23 cellular contexts compared by ENCODE assay signal in the genomic region with DNA sequence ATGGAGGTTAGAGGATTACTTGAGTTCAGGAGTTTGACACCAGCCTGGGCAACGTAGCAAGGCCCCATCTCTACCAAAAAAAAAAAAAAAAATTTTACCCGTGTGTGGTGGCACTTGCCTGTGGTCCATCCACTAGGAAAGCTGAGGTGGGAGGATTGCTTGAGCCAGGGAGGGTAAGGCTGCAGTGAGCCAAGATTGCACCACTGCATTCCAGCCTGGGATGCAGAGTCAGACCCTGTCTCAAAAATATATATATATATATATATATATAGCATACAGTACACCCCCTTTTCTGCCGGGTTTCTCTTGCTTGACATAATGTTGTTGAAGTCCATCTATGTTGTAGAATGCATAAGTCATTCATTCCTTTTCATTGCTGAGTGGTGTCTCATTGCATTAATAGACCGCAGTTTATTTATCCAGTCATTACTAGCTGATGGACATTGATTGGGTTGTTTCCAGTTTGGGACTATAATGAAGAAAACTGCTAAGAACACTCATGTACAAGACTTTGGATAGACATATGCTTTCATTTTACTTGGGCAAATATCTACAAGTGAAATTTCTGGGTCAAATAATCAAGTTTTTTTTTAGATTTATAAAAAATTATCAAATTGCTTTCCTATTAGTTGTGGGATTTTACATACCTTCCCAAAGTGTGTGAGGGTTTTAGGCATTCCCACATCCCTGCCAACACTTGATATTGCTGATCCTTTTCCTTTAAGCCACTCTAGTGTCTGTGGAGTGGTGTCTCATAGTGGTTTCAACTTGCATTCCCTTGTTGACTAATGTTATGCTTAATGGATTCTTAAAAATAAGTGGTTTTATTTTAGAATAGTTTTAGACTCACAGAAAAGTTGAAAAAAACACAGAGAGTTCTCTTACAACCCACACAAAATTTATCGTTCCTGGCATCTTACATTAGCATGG. TPM values are rescaled to one million over a fixed set of nuclear protein-coding genes. Genes with fewer than 3 reads are reported as not detected.
DNase-seq lines count a peak whose midpoint lies in the region; ATAC-seq and TF ChIP-seq lines count a peak whose summit lies in the region.
"Had no signal": no experiment of that assay in that cellular context is flagged by ENCODE, and none has a peak within 500 bp of the region (broad histone marks: within the 10 kb centered on the region; RNA-seq: fewer than 3 reads in every experiment).

No MANE protein-coding gene starts in this region.

- 88 to 91% methylated on average over 5 of the region's 5 CpGs for WGBS in heart right ventricle, 2 donors

- DNase-seq in NCI-H82 (lab: John Stamatoyannopoulos, UW) = peak; percentile 48
- DNase-seq in NCI-H82 treated with DMSO at 0.1 percent for 48 hours (lab: John Stamatoyannopoulos, UW; ENCODE audit: unreplicated experiment) = no peak
- DNase-seq in HT1080 (ENCODE audit: low read depth) = peak; percentile 44
- DNase-seq in kidney tubule cell (ENCODE audit: low spot score) = peak; percentile 23
- no peak for DNase-seq in NK-92 (lab: John Stamatoyannopoulos, UW; ENCODE audit: unreplicated experiment)
- DNase-seq in heart right ventricle = no peak
- DNase-seq: gastrocnemius medialis; GF-D8; GOT3; left ventricle myocardium superior; NCI-H1694 treated with DMSO at 0.1 percent for 48 hours; spleen; stimulated activated CD8-positive, alpha-beta memory T cell treated with anti-CD3 and anti-CD28 coated beads, Interleukin-4, amount 100 ng/mL, for 48 hours; WERI-Rb-1 had no signal

- peaks cover 0 to 11% (median 0%) of the 10 kb centered on the region in 11 donors for H3K9me3 ChIP-seq in heart right ventricle
- H3K9me3 ChIP-seq: gastrocnemius medialis, SJCRH30 had no signal

- peaks cover 0 to 4% (median 0%) of the 10 kb centered on the region in 9 donors for H3K4me1 ChIP-seq in heart right ventricle
- H3K4me1 ChIP-seq: BLaER1, breast epithelium, gastrocnemius medialis, SJCRH30, spleen had no signal

- intact Hi-C loops in heart right ventricle (cut with DNase I) = no loop called here

- H3K27ac ChIP-seq in heart right ventricle = no peak overlapping the region
- H3K27ac ChIP-seq: BLaER1, breast epithelium, gastrocnemius medialis, SJCRH30, spleen, WERI-Rb-1 had no signal

- peaks cover 0 to 15% (median 5%) of the 10 kb centered on the region in 7 donors for H3K27me3 ChIP-seq in heart right ventricle
- H3K27me3 ChIP-seq: BLaER1, breast epithelium, SJCRH30 had no signal

- H3K36me3 ChIP-seq in heart right ventricle = no peaks in the 10 kb centered on the region
- H3K36me3 ChIP-seq: BLaER1, breast epithelium, gastrocnemius medialis, SJCRH30, spleen, WERI-Rb-1 had no signal

- no peak for TF ChIP-seq CTCF in heart right ventricle (IDR thresholded peaks at IDR 0.05)

- ATAC-seq in SK-N-SH treated with all-trans-retinoic acid at 6 μM for 48 hours (peak; percentile 36; the same call in 1 of the 3 replicates), HG03095 (IDR thresholded peaks at IDR 0.05; ENCODE audit: unreplicated experiment) (no peak), heart right ventricle (no peak)
- ATAC-seq: gastrocnemius medialis, left ventricle myocardium superior had no signal

- H3K4me3 ChIP-seq in heart right ventricle = no peak overlapping the region
- H3K4me3 ChIP-seq: BLaER1, breast epithelium, gastrocnemius medialis, SJCRH30, spleen had no signal

TF ChIP-seq in SK-N-SH treated with all-trans-retinoic acid at 6 μM for 48 hours, 23 proteins besides CTCF, POLR2A, EP300 and RAD21:
- TF ChIP-seq OSR1 (CRISPR knock-in tag; IDR thresholded peaks at IDR 0.05) (no peak), RARB (CRISPR knock-in tag; IDR thresholded peaks at IDR 0.05) (no peak), ARNTL (CRISPR knock-in tag; IDR thresholded peaks at IDR 0.05; ENCODE audit: borderline replicate concordance, low read depth) (no peak), TSHZ2 (CRISPR knock-in tag; IDR thresholded peaks at IDR 0.05) (no peak), TCF4 (CRISPR knock-in tag; IDR thresholded peaks at IDR 0.05; ENCODE audit: borderline replicate concordance) (no peak), TOX (CRISPR knock-in tag; IDR thresholded peaks at IDR 0.05; ENCODE audit: borderline replicate concordance) (no peak), ZNF8 (CRISPR knock-in tag; IDR thresholded peaks at IDR 0.05) (no peak), BACH2 (CRISPR knock-in tag; IDR thresholded peaks at IDR 0.05; ENCODE audit: borderline replicate concordance) (no peak)
- TF ChIP-seq, protein P1, sequence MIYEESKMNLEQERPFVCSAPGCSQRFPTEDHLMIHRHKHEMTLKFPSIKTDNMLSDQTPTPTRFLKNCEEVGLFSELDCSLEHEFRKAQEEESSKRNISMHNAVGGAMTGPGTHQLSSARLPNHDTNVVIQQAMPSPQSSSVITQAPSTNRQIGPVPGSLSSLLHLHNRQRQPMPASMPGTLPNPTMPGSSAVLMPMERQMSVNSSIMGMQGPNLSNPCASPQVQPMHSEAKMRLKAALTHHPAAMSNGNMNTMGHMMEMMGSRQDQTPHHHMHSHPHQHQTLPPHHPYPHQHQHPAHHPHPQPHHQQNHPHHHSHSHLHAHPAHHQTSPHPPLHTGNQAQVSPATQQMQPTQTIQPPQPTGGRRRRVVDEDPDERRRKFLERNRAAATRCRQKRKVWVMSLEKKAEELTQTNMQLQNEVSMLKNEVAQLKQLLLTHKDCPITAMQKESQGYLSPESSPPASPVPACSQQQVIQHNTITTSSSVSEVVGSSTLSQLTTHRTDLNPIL (CRISPR knock-in tag; IDR thresholded peaks at IDR 0.05; ENCODE audit: low read depth) = no peak
TF ChIP-seq in SK-N-SH treated with all-trans-retinoic acid at 6 μM for 48 hours: peak in this region for 0.

RNA-seq across cellular contexts. Expression of gene PRR20G, which starts 2.1 kb away (rescaled TPM):
- total RNA-seq in HT1080 (2014; rRNA removed; shearing (Covaris generic)) = not detected in 2 replicates
- 0.07 and 0.08 TPM in 2 replicates for polyA plus RNA-seq in HT1080 (2015; cell fraction: cytosol; rRNA removed)
- polyA plus RNA-seq in HT1080 (2015; cell fraction: nucleus; rRNA removed) = not detected in 2 replicates
- total RNA-seq in heart right ventricle = not detected
- not detected for polyA plus RNA-seq in heart right ventricle
- total RNA-seq: A172; breast epithelium; endothelial cell of umbilical vein; gastrocnemius medialis; left ventricle myocardium superior; mucosa of gallbladder; SJCRH30; spleen; T-helper 2 cell treated with Interferon-gamma antibody and Interleukin-4, amounts not matched to agents 100 ng/mL and 5 ng/mL, for 36 hours had no signal
- polyA plus RNA-seq: endothelial cell of umbilical vein, spleen had no signal

Comparison
In these comparisons a context has a peak if more than half of its experiments do, and no peak if none do; other contexts are left out.
1. DNase-seq: peak in NCI-H82 (single experiment), HT1080 (single experiment) and kidney tubule cell (single experiment); none in NCI-H82 treated with DMSO at 0.1 percent for 48 hours (single experiment), NK-92 (single experiment) and heart right ventricle (0 of 2).